Comparison of ENCODE assay signal across 24 cellular contexts in genomic region chr9:133803028-133803585, GRCh38.
A peak's percentile ranks its signal among the peaks of the same experiment; 100 is the strongest.
DNase-seq lines count a peak whose midpoint lies in the region; ATAC-seq and TF ChIP-seq lines count a peak whose summit lies in the region.
"Had no signal": no experiment of that assay in that cellular context is flagged by ENCODE, and none has a peak within 500 bp of the region (broad histone marks: within the 10 kb centered on the region; RNA-seq: fewer than 3 reads in every experiment).

No MANE protein-coding gene starts in this region.

- peak overlapping the region; percentile 27 for H3K4ac ChIP-seq in trophoblast cell (ENCODE audit: low read depth, low read length)

- H2AK5ac ChIP-seq in trophoblast cell (ENCODE audit: low read length): no peak overlapping the region

- TF ChIP-seq CTCF in fibroblast of the aortic adventitia (IDR thresholded peaks at IDR 0.05; ENCODE audit: insufficient read depth, low read length): no peak

- H3K79me1 ChIP-seq in trophoblast cell (ENCODE audit: low read length): peaks cover 3% of the 10 kb centered on the region

- H3K9me3 ChIP-seq in BLaER1: no peaks in the 10 kb centered on the region
- H3K9me3 ChIP-seq in trophoblast cell (ENCODE audit: insufficient read depth, low read depth, low read length): peaks cover 2% of the 10 kb centered on the region
- H3K9me3 ChIP-seq: colonic mucosa had no signal

- H3K79me2 ChIP-seq in trophoblast cell (ENCODE audit: control insufficient read depth, insufficient read depth, low read length, poor library complexity): peaks cover 1% of the 10 kb centered on the region

- DNase-seq in T1000 (lab: John Stamatoyannopoulos, UW) (peak; percentile 6), fibroblast of the aortic adventitia (ENCODE audit: low read depth) (peak; percentile 3), trophoblast cell (peak in 1 of 2 donors; percentile 37), inferior parietal cortex (ENCODE audit: extremely low spot score) (no peak), RKO (ENCODE audit: low spot score) (no peak)
- DNase-seq: activated CD4-positive, alpha-beta T cell treated with anti-CD3 and anti-CD28 coated beads, Interleukin-2, amount 10 ng/mL, durations not matched to agents 24 days and 14 days; activated CD8-positive, alpha-beta memory T cell treated with anti-CD3 and anti-CD28 coated beads, Interleukin-2, amount 10 ng/mL, durations not matched to agents 7 days and 5 days; brain microvascular endothelial cell; colonic mucosa; DMS79; HCEC 1CT; mammary epithelial cell; naive thymus-derived CD4-positive, alpha-beta T cell; NCI-H1417 treated with DMSO at 0.1 percent for 48 hours; NCI-H2171; NCI-H526; SHP77; stimulated activated naive CD4-positive, alpha-beta T cell; T-cell had no signal

- no peak overlapping the region for H3K27ac ChIP-seq in BLaER1
- no peak overlapping the region for H3K27ac ChIP-seq in trophoblast cell (ENCODE audit: low read depth, low read length)
- H3K27ac ChIP-seq: brain microvascular endothelial cell, colonic mucosa, skin epidermis had no signal

- WGBS in trophoblast cell (ENCODE audit: extremely low coverage, insufficient coverage, insufficient read length): no CpG with 5 or more reads among the region's 21 CpGs

- peak overlapping the region; percentile 17 for H4K12ac ChIP-seq in trophoblast cell (ENCODE audit: low read depth, low read length)

- H3K4me3 ChIP-seq in BLaER1: no peak overlapping the region
- H3K4me3 ChIP-seq in fibroblast of the aortic adventitia (ENCODE audit: low read depth, low read length): no peak overlapping the region
- no peak overlapping the region for H3K4me3 ChIP-seq in trophoblast cell (ENCODE audit: low read depth, low read length)
- H3K4me3 ChIP-seq: colonic mucosa, skin epidermis had no signal

- peak overlapping the region; percentile 27 for H3K18ac ChIP-seq in trophoblast cell (ENCODE audit: low read length)

- H2BK5ac ChIP-seq in trophoblast cell (ENCODE audit: low read depth, low read length, poor library complexity): peak overlapping the region; percentile 6

- peaks cover 49% of the 10 kb centered on the region for H4K20me1 ChIP-seq in BLaER1

- H3K9ac ChIP-seq in BLaER1: no peak overlapping the region
- H3K9ac ChIP-seq in trophoblast cell (ENCODE audit: low read length): no peak overlapping the region

- H3K27me3 ChIP-seq in BLaER1 (no peaks in the 10 kb centered on the region), trophoblast cell (ENCODE audit: insufficient read depth, low read length) (no peaks in the 10 kb centered on the region)
- H3K27me3 ChIP-seq: brain microvascular endothelial cell, colonic mucosa had no signal

- 0 out of 2 replicates have a peak overlapping the region, but pooled peaks have one; percentile 12 for H3K4me2 ChIP-seq in BLaER1
- H3K4me2 ChIP-seq in trophoblast cell (ENCODE audit: low read length): no peak overlapping the region

- H3K23ac ChIP-seq in trophoblast cell (ENCODE audit: low read length): no peak overlapping the region

- H2AFZ ChIP-seq in trophoblast cell (ENCODE audit: insufficient read depth, low read length, poor library complexity): no peak overlapping the region

- H4K91ac ChIP-seq in trophoblast cell (ENCODE audit: low read depth, low read length): no peak overlapping the region

- H3K14ac ChIP-seq in trophoblast cell (ENCODE audit: low read length): no peak overlapping the region

- ATAC-seq in HG03460 (IDR thresholded peaks at IDR 0.05; ENCODE audit: unreplicated experiment) (no peak), GM19328 (IDR thresholded peaks at IDR 0.05; ENCODE audit: unreplicated experiment) (no peak)
- ATAC-seq: activated CD8-positive, alpha-beta memory T cell treated with anti-CD3 and anti-CD28 coated beads, Interleukin-2, amount 10 ng/mL, durations not matched to agents 7 days and 5 days; activated naive CD4-positive, alpha-beta T cell treated with anti-CD3 and anti-CD28 coated beads, Interleukin-2, amount 50 U/mL, for 72 hours; naive thymus-derived CD4-positive, alpha-beta T cell; T-cell had no signal

- H2BK120ac ChIP-seq in trophoblast cell (ENCODE audit: insufficient read depth, low read length, poor library complexity): peak overlapping the region; percentile 35

- H3K36me3 ChIP-seq in BLaER1 (peaks cover 70% of the 10 kb centered on the region), trophoblast cell (ENCODE audit: control insufficient read depth in 1 of 2, insufficient read depth in 2 of 2, low read length in 2 of 2) (peaks cover 89 to 94% of the 10 kb centered on the region in 2 experiments)
- H3K36me3 ChIP-seq: brain microvascular endothelial cell, colonic mucosa had no signal

- H4K8ac ChIP-seq in trophoblast cell (ENCODE audit: low read depth, low read length): peak overlapping the region; percentile 18

- H3K4me1 ChIP-seq in BLaER1: peaks cover 35% of the 10 kb centered on the region
- H3K4me1 ChIP-seq in trophoblast cell (ENCODE audit: control insufficient read depth in 1 of 2, insufficient read depth in 2 of 2, low read length in 2 of 2): peaks cover 20 to 27% of the 10 kb centered on the region in 2 experiments
- H3K4me1 ChIP-seq: colonic mucosa had no signal

- H2BK12ac ChIP-seq in trophoblast cell (ENCODE audit: low read length): no peak overlapping the region

Comparison
In these comparisons a context has a peak if more than half of its experiments do, and no peak if none do; other contexts are left out.
1. DNase-seq: peak in T1000 (single experiment) and fibroblast of the aortic adventitia (single experiment); none in inferior parietal cortex (single experiment) and RKO (single experiment).